ENCODE assay signal across 8 cellular contexts in genomic region chr1:242454262-242455051, GRCh38.
DNase-seq lines count a peak whose midpoint lies in the region; ATAC-seq, FAIRE-seq and TF ChIP-seq lines count a peak whose summit lies in the region.

No MANE protein-coding gene starts in this region.

- no peaks in the 10 kb centered on the region for H3K36me3 ChIP-seq in left lung

- no peaks in the 10 kb centered on the region for H3K4me1 ChIP-seq in left lung

- no peaks in the 10 kb centered on the region for H3K9me3 ChIP-seq in left lung

- TF ChIP-seq CTCF in astrocyte of the spinal cord (IDR thresholded peaks at IDR 0.05; ENCODE audit: low read depth, low read length) (peak; percentile 76), left lung (IDR thresholded peaks at IDR 0.05) (peak; percentile 29 to 70)

- peaks cover 0 to 25% of the 10 kb centered on the region in 2 donors for H3K27me3 ChIP-seq in left lung

- intact Hi-C loops in left lung (cut with DNase I): no loop called here

- in situ Hi-C loops in astrocyte of the spinal cord (cut with HindIII; ENCODE audit: low sequenced_read_pairs): no loop called here

- H3K27ac ChIP-seq in left lung: no peak overlapping the region

- H3K4me3 ChIP-seq in astrocyte of the spinal cord (ENCODE audit: low read depth, low read length): no peak overlapping the region
- H3K4me3 ChIP-seq in left lung: no peak overlapping the region

- peak; percentile 48 for FAIRE-seq in GM18507 (lab: Jason Lieb, UNC)

- ATAC-seq in HG03064 (IDR thresholded peaks at IDR 0.05; ENCODE audit: low read depth, unreplicated experiment): peak; percentile 61
- ATAC-seq in left lung: peak; percentile 72
- no peak for ATAC-seq in HG03520 (IDR thresholded peaks at IDR 0.05; ENCODE audit: unreplicated experiment)

- DNase-seq in AG08395 (ENCODE audit: low spot score) (peak; percentile 50), GM18507 (ENCODE audit: extremely low spot score, insufficient read length, low read depth) (peak; percentile 12), NCI-H2227 (lab: John Stamatoyannopoulos, UW; ENCODE audit: unreplicated experiment) (peak; percentile 69), astrocyte of the spinal cord (ENCODE audit: low read depth, low spot score) (peak; percentile 43), left lung (no peak), 8988T (no peak)

Comparison
In these comparisons a context has a peak if more than half of its experiments do, and no peak if none do; other contexts are left out.
1. DNase-seq: peak in AG08395 (single experiment), GM18507 (single experiment), NCI-H2227 (single experiment) and astrocyte of the spinal cord (single experiment); none in left lung (0 of 2) and 8988T (single experiment).